Comparison of ENCODE assay signal across 1 cellular context in genomic region chr1:182842265-182842664, GRCh38.
TF ChIP-seq lines count a peak whose summit lies in the region.

No MANE protein-coding gene starts in this region.

TF ChIP-seq in GM23338, 12 proteins besides CTCF, POLR2A, EP300 and RAD21 (continued from another document):
- no peak for TF ChIP-seq ZNF331 (CRISPR knock-in tag; IDR thresholded peaks at IDR 0.05; ENCODE audit: low read depth)
- TF ChIP-seq ZNF114 (CRISPR knock-in tag; IDR thresholded peaks at IDR 0.05): no peak
- TF ChIP-seq CREB1 (CRISPR knock-in tag; IDR thresholded peaks at IDR 0.05; ENCODE audit: low read depth): no peak
- TF ChIP-seq ETS1 (IDR thresholded peaks at IDR 0.05): no peak
- no peak for TF ChIP-seq JUNB (IDR thresholded peaks at IDR 0.05; ENCODE audit: unreplicated experiment)
- no peak for TF ChIP-seq STAT1 (IDR thresholded peaks at IDR 0.05; ENCODE audit: unreplicated experiment)
- TF ChIP-seq NANOG (IDR thresholded peaks at IDR 0.05; ENCODE audit: borderline replicate concordance): no peak
- TF ChIP-seq POLR2AphosphoS5 (IDR thresholded peaks at IDR 0.05; ENCODE audit: low read depth): no peak
- no peak for TF ChIP-seq ZNF462 (CRISPR knock-in tag; IDR thresholded peaks at IDR 0.05)
TF ChIP-seq in GM23338: peak in this region for 0.
